22 cellular contexts compared by ENCODE assay signal in genomic region chr15:49646891-49647290, GRCh38.
"Had no signal": no experiment of that assay in that cellular context is flagged by ENCODE, and none has a peak within 500 bp of the region (broad histone marks: within the 10 kb centered on the region; RNA-seq: fewer than 3 reads in every experiment).

No MANE protein-coding gene starts in this region.

- H3K9me3 ChIP-seq: adrenal gland, body of pancreas, Peyer's patch, SJSA1 had no signal

- H3K36me3 ChIP-seq: adrenal gland, Peyer's patch had no signal

- H3K36me3 Mint-ChIP-seq: IgD-negative memory B cell had no signal

- H3K27ac Mint-ChIP-seq: activated CD4-positive, alpha-beta memory T cell treated with anti-CD3 and anti-CD28 coated beads for 36 hours; activated CD4-positive, alpha-beta T cell treated with anti-CD3 and anti-CD28 coated beads, Interleukin-2, amount 10 ng/mL, durations not matched to agents 24 days and 14 days; activated naive CD8-positive, alpha-beta T cell treated with anti-CD3 and anti-CD28 coated beads, Interleukin-2, amount 10 ng/mL, durations not matched to agents 7 days and 5 days; IgD-negative memory B cell; T-helper 1 cell treated with Interleukin-12 subunit alpha and Interleukin-12 subunit beta and Interleukin-4 antibody, amounts not matched to agents 30 μg/mL and 1 μg/mL, for 36 hours; WTC11 had no signal

- H3K9me3 Mint-ChIP-seq: central memory CD8-positive, alpha-beta T cell had no signal

- H3K4me3 Mint-ChIP-seq: activated CD4-positive, alpha-beta memory T cell treated with anti-CD3 and anti-CD28 coated beads for 36 hours; activated CD4-positive, alpha-beta T cell treated with anti-CD3 and anti-CD28 coated beads, Interleukin-2, amount 10 ng/mL, durations not matched to agents 24 days and 14 days; activated naive CD8-positive, alpha-beta T cell treated with anti-CD3 and anti-CD28 coated beads, Interleukin-2, amount 10 ng/mL, durations not matched to agents 7 days and 5 days; central memory CD8-positive, alpha-beta T cell; IgD-negative memory B cell; T-helper 1 cell treated with Interleukin-12 subunit alpha and Interleukin-12 subunit beta and Interleukin-4 antibody, amounts not matched to agents 30 μg/mL and 1 μg/mL, for 36 hours; WTC11 had no signal

- H3K27me3 ChIP-seq: adrenal gland, body of pancreas, Peyer's patch, SJSA1 had no signal

- ATAC-seq: body of pancreas, WTC11 had no signal

- DNase-seq: activated CD4-positive, alpha-beta memory T cell treated with anti-CD3 and anti-CD28 coated beads for 36 hours; activated CD4-positive, alpha-beta T cell treated with anti-CD3 and anti-CD28 coated beads for 1 hour; activated CD4-positive, alpha-beta T cell treated with anti-CD3 and anti-CD28 coated beads, Interleukin-2, amount 10 ng/mL, durations not matched to agents 24 days and 14 days; activated naive CD4-positive, alpha-beta T cell treated with anti-CD3 and anti-CD28 coated beads, Interleukin-2, amount 50 U/mL, for 16 hours; activated naive CD8-positive, alpha-beta T cell treated with anti-CD3 and anti-CD28 coated beads, Interleukin-2, amount 10 ng/mL, durations not matched to agents 7 days and 5 days; activated T-cell treated with anti-CD3 and anti-CD28 coated beads for 4 hours; adrenal gland; aorta; body of pancreas; KG1; NCI-H1092; NCI-H1417; NCI-H1930; NCI-H2227 treated with DMSO at 0.1 percent for 48 hours; Peyer's patch; Right ventricle myocardium superior had no signal

- H3K4me1 ChIP-seq: Peyer's patch had no signal

- H3K27ac ChIP-seq: adrenal gland, body of pancreas, Peyer's patch, RWPE1, SJSA1 had no signal

- H3K27me3 Mint-ChIP-seq: activated CD4-positive, alpha-beta memory T cell treated with anti-CD3 and anti-CD28 coated beads for 36 hours; activated CD4-positive, alpha-beta T cell treated with anti-CD3 and anti-CD28 coated beads, Interleukin-2, amount 10 ng/mL, durations not matched to agents 24 days and 14 days; activated naive CD8-positive, alpha-beta T cell treated with anti-CD3 and anti-CD28 coated beads, Interleukin-2, amount 10 ng/mL, durations not matched to agents 7 days and 5 days; central memory CD8-positive, alpha-beta T cell; IgD-negative memory B cell had no signal

- H3K4me3 ChIP-seq: adrenal gland, body of pancreas, Peyer's patch, SJSA1 had no signal

- H3K4me1 Mint-ChIP-seq: activated CD4-positive, alpha-beta T cell treated with anti-CD3 and anti-CD28 coated beads, Interleukin-2, amount 10 ng/mL, durations not matched to agents 24 days and 14 days; activated naive CD8-positive, alpha-beta T cell treated with anti-CD3 and anti-CD28 coated beads, Interleukin-2, amount 10 ng/mL, durations not matched to agents 7 days and 5 days; central memory CD8-positive, alpha-beta T cell; IgD-negative memory B cell had no signal
